13 cellular contexts compared by ENCODE assay signal in the genomic region with DNA sequence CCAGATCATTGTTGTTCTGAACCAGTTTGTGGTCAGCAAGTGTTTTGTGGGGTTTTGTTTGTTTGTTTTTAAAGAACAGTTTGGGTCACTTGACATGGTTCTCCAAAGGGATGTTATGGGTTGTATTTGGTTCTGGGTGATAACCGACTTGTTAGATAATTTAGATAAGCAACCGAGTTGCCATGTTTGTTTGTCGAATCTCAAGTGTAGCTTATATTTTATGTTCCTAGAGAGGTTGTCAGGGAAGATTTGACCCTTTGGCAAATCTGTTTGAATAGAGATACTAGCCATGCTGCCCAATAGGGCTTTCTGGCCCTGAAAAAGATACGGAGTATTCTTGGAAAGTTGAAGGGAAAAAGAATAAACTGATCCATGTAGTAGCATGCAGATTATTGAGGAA. TPM values are rescaled to one million over a fixed set of nuclear protein-coding genes. Genes with fewer than 3 reads are reported as not detected.
"Had no signal": no experiment of that assay in that cellular context is flagged by ENCODE, and none has a peak within 500 bp of the region (broad histone marks: within the 10 kb centered on the region; RNA-seq: fewer than 3 reads in every experiment).

No MANE protein-coding gene starts in this region.

- H3K27me3 Mint-ChIP-seq: memory B cell had no signal

- H3K9me3 Mint-ChIP-seq: memory B cell had no signal

- H3K4me3 Mint-ChIP-seq: memory B cell had no signal

- H2AFZ ChIP-seq: parathyroid adenoma had no signal

- H3K4me3 ChIP-seq: ascending aorta, colonic mucosa, gastroesophageal sphincter, thyroid gland had no signal

- H3K27ac ChIP-seq: ascending aorta, colonic mucosa, gastroesophageal sphincter, parathyroid adenoma, thyroid gland had no signal

- DNase-seq: activated CD4-positive, alpha-beta T cell treated with anti-CD3 and anti-CD28 coated beads for 1 hour; activated CD4-positive, alpha-beta T cell treated with anti-CD3 and anti-CD28 coated beads, Interleukin-2, amount 50 U/mL, for 48 hours; activated CD8-positive, alpha-beta memory T cell treated with anti-CD3 and anti-CD28 coated beads, Interleukin-2, amount 50 U/mL, for 48 hours; colonic mucosa; islet precursor cell; retina; stimulated activated CD4-positive, alpha-beta T cell treated with anti-CD3 and anti-CD28 coated beads, Interleukin-4, amount 100 ng/mL, for 4 hours; thyroid gland had no signal

- H3K4me1 Mint-ChIP-seq: memory B cell had no signal

- H3K9me3 ChIP-seq: ascending aorta, colonic mucosa, gastroesophageal sphincter, thyroid gland had no signal

- H3K4me1 ChIP-seq: colonic mucosa, thyroid gland had no signal

- H3K9ac ChIP-seq: parathyroid adenoma had no signal

- H3K27ac Mint-ChIP-seq: memory B cell had no signal

- ATAC-seq: gastroesophageal sphincter, left lobe of liver had no signal

- H3K27me3 ChIP-seq: ascending aorta, colonic mucosa, gastroesophageal sphincter, thyroid gland had no signal

RNA-seq across cellular contexts. Expression of a gene that starts 12.2 kb away (rescaled TPM):
- total RNA-seq: left lobe of liver had no signal
